11 cellular contexts compared by ENCODE assay signal in genomic region chr3:4351872-4352271, GRCh38. TPM values are rescaled to one million over a fixed set of nuclear protein-coding genes. Genes with fewer than 3 reads are reported as not detected.
DNase-seq lines count a peak whose midpoint lies in the region; ATAC-seq and TF ChIP-seq lines count a peak whose summit lies in the region.
"Had no signal": no experiment of that assay in that cellular context is flagged by ENCODE, and none has a peak within 500 bp of the region (broad histone marks: within the 10 kb centered on the region; RNA-seq: fewer than 3 reads in every experiment).

No MANE protein-coding gene starts in this region.

- POLR2A ChIA-PET in SK-N-SH (lab: Yijun Ruan, JAX) = interaction anchor here (1.8 kb wide), 1 partner anchor 142 kb away, joined by 17 read pairs; the partner anchor contains the start of gene ITPR1
- POLR2A ChIA-PET in activated naive CD8-positive, alpha-beta T cell treated with anti-CD3 and anti-CD28 coated beads, Interleukin-2, amount 10 ng/mL, durations not matched to agents 7 days and 5 days (lab: Charles Lee) = interaction anchor here (1.5 to 1.8 kb wide), 2 partner anchors 115 to 142 kb away, joined by 7 to 25 read pairs; partner anchors contain the start of genes ITPR1 and SUMF1

- H3K27me3 Mint-ChIP-seq in activated naive CD8-positive, alpha-beta T cell treated with anti-CD3 and anti-CD28 coated beads, Interleukin-2, amount 10 ng/mL, durations not matched to agents 7 days and 5 days = no peaks in the 10 kb centered on the region
- no peaks in the 10 kb centered on the region for H3K27me3 Mint-ChIP-seq in natural killer cell (ENCODE audit: low read depth in 2 of 2)

- ATAC-seq in SK-N-SH treated with all-trans-retinoic acid at 6 μM for 48 hours = peak; percentile 36
- no peak for ATAC-seq in activated naive CD8-positive, alpha-beta T cell treated with anti-CD3 and anti-CD28 coated beads, Interleukin-2, amount 10 ng/mL, durations not matched to agents 7 days and 5 days (ENCODE audit: low read depth)
- peak in 2 of 3 donors; percentile 1 to 7 for ATAC-seq in natural killer cell

- DNase-seq in SK-N-SH = no peak
- DNase-seq in GM03348 (ENCODE audit: low spot score) = peak; percentile 13
- no peak for DNase-seq in activated naive CD8-positive, alpha-beta T cell treated with anti-CD3 and anti-CD28 coated beads, Interleukin-2, amount 10 ng/mL, durations not matched to agents 7 days and 5 days
- no peak for DNase-seq in natural killer cell
- DNase-seq in HuH-7.5 (ENCODE audit: low spot score) = no peak
- no peak for DNase-seq in DMS53 (lab: John Stamatoyannopoulos, UW)
- DNase-seq in NCI-H1417 treated with DMSO at 0.1 percent for 48 hours (lab: John Stamatoyannopoulos, UW) = no peak
- DNase-seq: dorsolateral prefrontal cortex had no signal

- CTCF ChIA-PET in SK-N-SH (lab: Yijun Ruan, JAX) = interaction anchor here (1.0 to 5.3 kb wide), 20 partner anchors 9 to 331 kb away, joined by 3 to 117 read pairs (median 10); partner anchors contain the start of gene ITPR1

- intact Hi-C loops in natural killer cell (cut with micrococcal nuclease) = loop anchor here (1.0 to 10.0 kb wide), 8 partner anchors 40 to 705 kb away; partner anchors contain the start of genes ITPR1 and SUMF1

- no peaks in the 10 kb centered on the region for H3F3A ChIP-seq in SK-N-SH (replicated peaks; ENCODE audit: insufficient read depth)

- H3K4me3 Mint-ChIP-seq in activated naive CD8-positive, alpha-beta T cell treated with anti-CD3 and anti-CD28 coated beads, Interleukin-2, amount 10 ng/mL, durations not matched to agents 7 days and 5 days = peak overlapping the region; percentile 76
- H3K4me3 Mint-ChIP-seq in natural killer cell = peak overlapping the region; percentile 82

- H3K4me2 ChIP-seq in SK-N-SH = no peak overlapping the region

- peaks cover 27% of the 10 kb centered on the region for H3K4me1 Mint-ChIP-seq in activated naive CD8-positive, alpha-beta T cell treated with anti-CD3 and anti-CD28 coated beads, Interleukin-2, amount 10 ng/mL, durations not matched to agents 7 days and 5 days
- H3K4me1 Mint-ChIP-seq in natural killer cell = peaks cover 19 to 25% of the 10 kb centered on the region in 2 donors

- no peaks in the 10 kb centered on the region for H3K9me3 Mint-ChIP-seq in activated naive CD8-positive, alpha-beta T cell treated with anti-CD3 and anti-CD28 coated beads, Interleukin-2, amount 10 ng/mL, durations not matched to agents 7 days and 5 days
- H3K9me3 Mint-ChIP-seq in natural killer cell = no peaks in the 10 kb centered on the region
- H3K9me3 Mint-ChIP-seq: HFFc6 had no signal

- no peaks in the 10 kb centered on the region for H3K27me3 ChIP-seq in SK-N-SH (ENCODE audit: insufficient read depth)
- H3K27me3 ChIP-seq: dorsolateral prefrontal cortex had no signal

- H4K20me1 ChIP-seq in SK-N-SH (ENCODE audit: insufficient read depth) = no peaks in the 10 kb centered on the region

- H3K9me2 ChIP-seq in SK-N-SH = no peaks in the 10 kb centered on the region

- TF ChIP-seq EP300 in SK-N-SH (IDR thresholded peaks at IDR 0.05; ENCODE audit: borderline replicate concordance in 1 of 2, low read depth in 1 of 2, low read length in 1 of 2) = no peak

- H3K36me3 Mint-ChIP-seq in activated naive CD8-positive, alpha-beta T cell treated with anti-CD3 and anti-CD28 coated beads, Interleukin-2, amount 10 ng/mL, durations not matched to agents 7 days and 5 days = peaks cover 8% of the 10 kb centered on the region
- H3K36me3 Mint-ChIP-seq in natural killer cell = no peaks in the 10 kb centered on the region

- H3K79me2 ChIP-seq in SK-N-SH (ENCODE audit: insufficient read depth) = no peaks in the 10 kb centered on the region

- TF ChIP-seq RAD21 in SK-N-SH (IDR thresholded peaks at IDR 0.05; ENCODE audit: low read length) = no peak

- H3K9ac ChIP-seq in SK-N-SH = no peak overlapping the region

- no peak overlapping the region for H2AFZ ChIP-seq in SK-N-SH (ENCODE audit: low read depth)

- peak overlapping the region; percentile 78 for H3K27ac Mint-ChIP-seq in activated naive CD8-positive, alpha-beta T cell treated with anti-CD3 and anti-CD28 coated beads, Interleukin-2, amount 10 ng/mL, durations not matched to agents 7 days and 5 days
- H3K27ac Mint-ChIP-seq in natural killer cell = peak overlapping the region; percentile 92 to 94

- peaks cover 0 to 21% of the 10 kb centered on the region in 2 experiments; a peak in 2 of 4 replicates for H3K4me1 ChIP-seq in SK-N-SH (ENCODE audit: control insufficient read depth in 1 of 2, insufficient read depth in 2 of 2, low read depth in 1 of 2, low read length in 1 of 2)

- 90% methylated on average over 4 of the region's 4 CpGs for WGBS in SK-N-SH (ENCODE audit: low lambda C conversion rate)

- TF ChIP-seq CTCF in SK-N-SH (IDR thresholded peaks at IDR 0.05) (no peak), natural killer cell (IDR thresholded peaks at IDR 0.05) (no peak)

- no peak overlapping the region for H3K27ac ChIP-seq in SK-N-SH (ENCODE audit: low read depth in 2 of 2, low read length in 1 of 2)
- H3K27ac ChIP-seq: 22Rv1 had no signal

- H3K9me3 ChIP-seq in SK-N-SH = no peaks in the 10 kb centered on the region

- no peak overlapping the region for H3K4me3 ChIP-seq in SK-N-SH (ENCODE audit: low read depth in 2 of 2, low read length in 1 of 2)

- H3K36me3 ChIP-seq in SK-N-SH (replicated peaks in 1 of 2; ENCODE audit: control insufficient read depth in 1 of 2, insufficient read depth in 2 of 2, low read length in 1 of 2) = no peaks in the 10 kb centered on the region

TF ChIP-seq in SK-N-SH treated with all-trans-retinoic acid at 6 μM for 48 hours, 23 proteins besides CTCF, POLR2A, EP300 and RAD21 (continues in another document):
- TF ChIP-seq ZC3H10 (CRISPR knock-in tag; IDR thresholded peaks at IDR 0.05) (no peak), ZNF70 (CRISPR knock-in tag; IDR thresholded peaks at IDR 0.05) (no peak), OSR1 (CRISPR knock-in tag; IDR thresholded peaks at IDR 0.05) (no peak), CREB5 (CRISPR knock-in tag; IDR thresholded peaks at IDR 0.05; ENCODE audit: low read depth) (no peak), RARB (CRISPR knock-in tag; IDR thresholded peaks at IDR 0.05) (no peak), ZFP3 (CRISPR knock-in tag; IDR thresholded peaks at IDR 0.05) (no peak), SNAI2 (CRISPR knock-in tag; IDR thresholded peaks at IDR 0.05) (no peak), ISL1 (CRISPR knock-in tag; IDR thresholded peaks at IDR 0.05) (no peak), ARNTL (CRISPR knock-in tag; IDR thresholded peaks at IDR 0.05; ENCODE audit: borderline replicate concordance, low read depth) (no peak), GLIS3 (CRISPR knock-in tag; IDR thresholded peaks at IDR 0.05) (no peak)

TF ChIP-seq in SK-N-SH, 30 proteins besides CTCF, POLR2A, EP300 and RAD21 (continues in another document):
- no peak for TF ChIP-seq MXI1 (IDR thresholded peaks at IDR 0.05; ENCODE audit: low read depth, low read length)
- TF ChIP-seq JUND (IDR thresholded peaks at IDR 0.05) = no peak
- TF ChIP-seq SIN3A (IDR thresholded peaks at IDR 0.05; ENCODE audit: borderline replicate concordance, low read depth, low read length) = no peak
- no peak for TF ChIP-seq YY1 (IDR thresholded peaks at IDR 0.05; ENCODE audit: low read depth)
- no peak for TF ChIP-seq RCOR1 (IDR thresholded peaks at IDR 0.05; ENCODE audit: low read length)
- TF ChIP-seq FOXM1 (IDR thresholded peaks at IDR 0.05; ENCODE audit: low read depth) = no peak
- no peak for TF ChIP-seq GATA2 (CRISPR knock-in tag; IDR thresholded peaks at IDR 0.05)
- TF ChIP-seq TCF12 (IDR thresholded peaks at IDR 0.05) = no peak
- TF ChIP-seq FOSL2 (IDR thresholded peaks at IDR 0.05; ENCODE audit: borderline replicate concordance, low read depth) = no peak
- TF ChIP-seq ELF1 (IDR thresholded peaks at IDR 0.05) = no peak
- no peak for TF ChIP-seq RFX5 (IDR thresholded peaks at IDR 0.05; ENCODE audit: low read length)
- no peak for TF ChIP-seq REST (IDR thresholded peaks at IDR 0.05; ENCODE audit: low read depth, low read length)

RNA-seq across cellular contexts. Expression of gene SETMAR, which starts 48.7 kb away (rescaled TPM):
- polyA plus RNA-seq in SK-N-SH (2012; rRNA removed) = 10.6 and 13.3 TPM in 2 replicates
- polyA plus RNA-seq in SK-N-SH (2012; cell fraction: cytosol; rRNA removed) = 12.4 and 12.5 TPM in 2 replicates
- polyA plus RNA-seq in SK-N-SH (2012; cell fraction: nucleus; rRNA removed) = 13.4 and 18.9 TPM in 2 replicates
- total RNA-seq in activated naive CD8-positive, alpha-beta T cell treated with anti-CD3 and anti-CD28 coated beads, Interleukin-2, amount 10 ng/mL, durations not matched to agents 7 days and 5 days = 10 to 100 TPM in 1 of 2 experiments, 1 to 10 TPM in 1; 10.0 to 11.3 TPM
- 1 to 10 TPM; 4.8 to 9.3 (median 6.4) TPM for total RNA-seq in natural killer cell
